ENCODE assay signal across 12 cellular contexts in the genomic region with DNA sequence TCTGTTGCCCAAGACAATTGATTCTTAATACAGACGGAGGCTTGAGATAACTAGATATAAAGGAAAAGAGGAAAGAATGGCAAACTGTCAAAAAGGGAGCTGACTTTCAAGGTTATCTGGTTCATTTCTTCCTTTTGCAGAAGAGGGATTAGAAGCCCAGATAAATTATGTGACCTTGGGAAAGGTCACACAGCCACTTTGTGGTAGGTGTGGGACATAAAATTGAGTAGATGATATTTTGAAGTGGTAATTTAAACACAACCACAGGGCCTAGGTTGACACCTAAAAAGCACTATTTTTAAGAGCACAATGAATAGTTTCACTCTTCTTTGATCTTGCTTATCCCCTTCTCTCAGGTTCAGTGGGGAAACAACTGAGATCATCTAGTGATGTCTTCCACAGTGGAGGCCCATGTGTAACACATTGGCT. TPM values are rescaled to one million over a fixed set of nuclear protein-coding genes. Genes with fewer than 3 reads are reported as not detected.
DNase-seq lines count a peak whose midpoint lies in the region; ATAC-seq, FAIRE-seq and TF ChIP-seq lines count a peak whose summit lies in the region.
"Had no signal": no experiment of that assay in that cellular context is flagged by ENCODE, and none has a peak within 500 bp of the region (broad histone marks: within the 10 kb centered on the region; RNA-seq: fewer than 3 reads in every experiment).

No MANE protein-coding gene starts in this region.

- H3K4me1 ChIP-seq in DOHH2 (ENCODE audit: control insufficient read depth, low read length) = peaks cover 67% of the 10 kb centered on the region
- no peaks in the 10 kb centered on the region for H3K4me1 ChIP-seq in colonic mucosa
- H3K4me1 ChIP-seq: pancreas had no signal

- DNase-seq in colonic mucosa = no peak
- DNase-seq in A172 (ENCODE audit: low spot score) = no peak
- no peak for DNase-seq in stimulated activated CD4-positive, alpha-beta T cell treated with anti-CD3 and anti-CD28 coated beads, Interleukin-4, amount 100 ng/mL, for 4 hours
- no peak for DNase-seq in GM19239 (ENCODE audit: insufficient read length, low spot score)
- DNase-seq in nephron progenitor cell = no peak
- DNase-seq: dorsolateral prefrontal cortex, pancreas, PC-3 had no signal

- H3K36me3 ChIP-seq in DOHH2 (ENCODE audit: control insufficient read depth, low read length) = peaks cover 8% of the 10 kb centered on the region; the same call in 1 of the 2 replicates
- no peaks in the 10 kb centered on the region for H3K36me3 ChIP-seq in colonic mucosa
- H3K36me3 ChIP-seq: pancreas had no signal

- no peak for FAIRE-seq in GM19239 (lab: Jason Lieb, UNC)
- FAIRE-seq: pancreas had no signal

- peaks cover 7% of the 10 kb centered on the region for H3F3A ChIP-seq in DOHH2 (ENCODE audit: control insufficient read depth, insufficient read depth)

- H3K4me1 Mint-ChIP-seq in IgD-negative memory B cell = peaks cover 41 to 54% (median 42%) of the 10 kb centered on the region in 3 donors
- H3K4me1 Mint-ChIP-seq in nephron progenitor cell = no peaks in the 10 kb centered on the region
- H3K4me1 Mint-ChIP-seq: GM23338 had no signal

- H3K27me3 ChIP-seq in DOHH2 (ENCODE audit: control insufficient read depth, low read length) = no peaks in the 10 kb centered on the region
- no peaks in the 10 kb centered on the region for H3K27me3 ChIP-seq in colonic mucosa
- H3K27me3 ChIP-seq: dorsolateral prefrontal cortex, pancreas had no signal

- H3K9ac ChIP-seq in colonic mucosa (ENCODE audit: low read depth in 2 of 2, low read length in 2 of 2) = no peak overlapping the region

- H3K4me3 ChIP-seq in DOHH2 (ENCODE audit: low read length) (peak overlapping the region; percentile 66), colonic mucosa (no peak overlapping the region)
- H3K4me3 ChIP-seq: dorsolateral prefrontal cortex, GM23338, pancreas had no signal

- H3K27me3 Mint-ChIP-seq in IgD-negative memory B cell (no peaks in the 10 kb centered on the region), nephron progenitor cell (ENCODE audit: low read depth, poor library complexity) (peaks cover 25% of the 10 kb centered on the region)

- H3K27ac Mint-ChIP-seq in IgD-negative memory B cell (peak overlapping the region; percentile 67 to 93 (median 85)), nephron progenitor cell (no peak overlapping the region)
- H3K27ac Mint-ChIP-seq: GM23338 had no signal

- peaks cover 0 to 2% (median 0%) of the 10 kb centered on the region in 3 donors for H3K9me3 Mint-ChIP-seq in IgD-negative memory B cell
- H3K9me3 Mint-ChIP-seq in nephron progenitor cell = peaks cover 15% of the 10 kb centered on the region
- H3K9me3 Mint-ChIP-seq: GM23338 had no signal

- peak overlapping the region; percentile 90 for H3K4me2 ChIP-seq in DOHH2 (ENCODE audit: low read length)
- H3K4me2 ChIP-seq: GM23338 had no signal

- ATAC-seq in GM21367 (IDR thresholded peaks at IDR 0.05; ENCODE audit: unreplicated experiment) = peak; percentile 37
- ATAC-seq: GM23338, PC-3 had no signal

- intact Hi-C loops in colonic mucosa (cut with DNase I) = no loop called here

- H4K20me1 ChIP-seq in DOHH2 (ENCODE audit: control insufficient read depth, insufficient read depth, low read depth, low read length) = no peaks in the 10 kb centered on the region

- H3K36me3 Mint-ChIP-seq in IgD-negative memory B cell (peaks cover 3% of the 10 kb centered on the region), nephron progenitor cell (ENCODE audit: low read depth) (no peaks in the 10 kb centered on the region)

- TF ChIP-seq CTCF in DOHH2 (IDR thresholded peaks at IDR 0.05; ENCODE audit: low read depth, low read length, poor library complexity, severe bottlenecking) = no peak
- TF ChIP-seq CTCF in colonic mucosa (IDR thresholded peaks at IDR 0.05) = no peak
- no peak for TF ChIP-seq CTCF in nephron progenitor cell (IDR thresholded peaks at IDR 0.05)

- H3K79me2 ChIP-seq in DOHH2 (ENCODE audit: control insufficient read depth, low read length) = no peaks in the 10 kb centered on the region

- H3K9me3 ChIP-seq in DOHH2 (ENCODE audit: control insufficient read depth, insufficient read depth, low read length) (peaks cover 9% of the 10 kb centered on the region; the same call in 1 of the 2 replicates), colonic mucosa (no peaks in the 10 kb centered on the region)
- H3K9me3 ChIP-seq: pancreas had no signal

- H3K27ac ChIP-seq in DOHH2 (ENCODE audit: low read depth, low read length) (peak overlapping the region; percentile 95), colonic mucosa (peak overlapping the region; percentile 57)
- H3K27ac ChIP-seq: dorsolateral prefrontal cortex, pancreas had no signal

- no peaks in the 10 kb centered on the region for H3K9me2 ChIP-seq in DOHH2 (replicated peaks; ENCODE audit: control insufficient read depth, low read length)

- H3K4me3 Mint-ChIP-seq in IgD-negative memory B cell (peak overlapping the region; percentile 61 to 96 (median 76)), nephron progenitor cell (no peak overlapping the region)
- H3K4me3 Mint-ChIP-seq: GM23338 had no signal

RNA-seq across cellular contexts. Expression of gene KIAA0040, which starts 16.9 kb away (rescaled TPM):
- polyA plus RNA-seq in IgD-negative memory B cell = 85.7 TPM
- total RNA-seq in colonic mucosa = 10 to 100 TPM; 14.0 to 23.7 TPM
- total RNA-seq in A172 (2014; rRNA removed; shearing (Covaris generic)) = 0.24 TPM in 1 of 2 replicates, not detected in the other

Comparison
In these comparisons a context has a peak if more than half of its experiments do, and no peak if none do; other contexts are left out.
1. RNA of gene KIAA0040, which starts 16.9 kb away (total RNA-seq): 14.0 to 23.7 TPM in colonic mucosa; 0.24 TPM in A172; every median in the first group is over 10 times any median in the second.